In genomic region chr9:37372839-37373238, GRCh38 we compare ENCODE assay signal across 19 cellular contexts. TPM values are rescaled to one million over a fixed set of nuclear protein-coding genes. Genes with fewer than 3 reads are reported as not detected.
DNase-seq lines count a peak whose midpoint lies in the region; ATAC-seq and TF ChIP-seq lines count a peak whose summit lies in the region.
"Had no signal": no experiment of that assay in that cellular context is flagged by ENCODE, and none has a peak within 500 bp of the region (broad histone marks: within the 10 kb centered on the region; RNA-seq: fewer than 3 reads in every experiment).

No MANE protein-coding gene starts in this region.

- H3K9me3 Mint-ChIP-seq in IgD-negative memory B cell (no peaks in the 10 kb centered on the region), memory B cell (no peaks in the 10 kb centered on the region)

- H3K4me1 Mint-ChIP-seq in IgD-negative memory B cell (peaks cover 55 to 74% (median 70%) of the 10 kb centered on the region in 3 donors), memory B cell (peaks cover 63% of the 10 kb centered on the region)

- no peaks in the 10 kb centered on the region for H3K36me3 ChIP-seq in BLaER1 treated with 17β-estradiol and CSF1 and Interleukin-3, amounts not matched to agents 10 nM and 100 nM
- peaks cover under 1% of the 10 kb centered on the region; the same call in 1 of the 2 replicates for H3K36me3 ChIP-seq in OCI-LY7 (ENCODE audit: insufficient read depth, low read length)
- no peaks in the 10 kb centered on the region for H3K36me3 ChIP-seq in Peyer's patch

- no peak for TF ChIP-seq POLR2A in Peyer's patch (IDR thresholded peaks at IDR 0.05)

- no peaks in the 10 kb centered on the region for H4K20me1 ChIP-seq in BLaER1 treated with 17β-estradiol and CSF1 and Interleukin-3, amounts not matched to agents 10 nM and 100 nM
- no peaks in the 10 kb centered on the region for H4K20me1 ChIP-seq in OCI-LY7 (ENCODE audit: insufficient read depth, low read length)

- H3K4me2 ChIP-seq in BLaER1 treated with 17β-estradiol and CSF1 and Interleukin-3, amounts not matched to agents 10 nM and 100 nM = peak overlapping the region in 9 of 11 experiments; percentile 82 to 94 (median 91); a peak in 16 of 22 replicates
- peak overlapping the region; percentile 80 for H3K4me2 ChIP-seq in OCI-LY7 (ENCODE audit: low read length)
- H3K4me2 ChIP-seq: SK-N-SH had no signal

- intact Hi-C loops in OCI-LY7 (cut with micrococcal nuclease; ENCODE audit: unreplicated experiment) = loop anchor here (5.0 kb wide), 2 partner anchors 341 to 376 kb away; partner anchors contain the start of gene PAX5

- no peaks in the 10 kb centered on the region for H3K27me3 ChIP-seq in BLaER1 treated with 17β-estradiol and CSF1 and Interleukin-3, amounts not matched to agents 10 nM and 100 nM
- H3K27me3 ChIP-seq in Peyer's patch = no peaks in the 10 kb centered on the region

- H3K27me3 Mint-ChIP-seq in IgD-negative memory B cell = peaks cover 6% of the 10 kb centered on the region
- H3K27me3 Mint-ChIP-seq in memory B cell = no peaks in the 10 kb centered on the region

- H3K27ac Mint-ChIP-seq in IgD-negative memory B cell = peak overlapping the region in 2 of 3 donors; percentile 79 to 96
- H3K27ac Mint-ChIP-seq in memory B cell = peak overlapping the region; percentile 84

- peak overlapping the region in 6 of 11 experiments; percentile 89 to 95 (median 91); a peak in 10 of 22 replicates for H3K27ac ChIP-seq in BLaER1 treated with 17β-estradiol and CSF1 and Interleukin-3, amounts not matched to agents 10 nM and 100 nM
- peak overlapping the region; percentile 99 for H3K27ac ChIP-seq in OCI-LY7 (ENCODE audit: low read depth, low read length, poor library complexity, severe bottlenecking)
- H3K27ac ChIP-seq in Peyer's patch = no peak overlapping the region

- POLR2A ChIA-PET in OCI-LY7 (lab: Charles Lee) = interaction anchor here (0.5 to 12.9 kb wide), 25 partner anchors 9 to 368 kb away, joined by 3 to 298 read pairs (median 8); partner anchors contain the start of gene POLR1E

- TF ChIP-seq CTCF in OCI-LY7 (conservative IDR thresholded peaks at IDR 0.05; ENCODE audit: low read length) = no peak
- TF ChIP-seq CTCF in omental fat pad (IDR thresholded peaks at IDR 0.05) = no peak
- TF ChIP-seq CTCF in Peyer's patch (IDR thresholded peaks at IDR 0.05) = no peak

- peak overlapping the region in 3 of 11 experiments; percentile 82 to 83 (median 82); a peak in 4 of 22 replicates for H3K9ac ChIP-seq in BLaER1 treated with 17β-estradiol and CSF1 and Interleukin-3, amounts not matched to agents 10 nM and 100 nM
- H3K9ac ChIP-seq: SK-N-SH had no signal

- H2AFZ ChIP-seq in OCI-LY7 (ENCODE audit: low read length) = no peak overlapping the region; the same call in 1 of the 2 replicates

- BruUV-seq in OCI-LY7 (replicated peaks; lab: Mats Ljungman, UMichigan) = no TSS peak

- H3K4me3 ChIP-seq in BLaER1 treated with 17β-estradiol and CSF1 and Interleukin-3, amounts not matched to agents 10 nM and 100 nM = no peak overlapping the region
- no peak overlapping the region for H3K4me3 ChIP-seq in OCI-LY7 (ENCODE audit: low read depth, low read length, poor library complexity, severe bottlenecking)
- no peak overlapping the region for H3K4me3 ChIP-seq in Peyer's patch

- CTCF ChIA-PET in OCI-LY7 (lab: Charles Lee; ENCODE audit: unreplicated experiment) = interaction anchor here (0.9 to 3.3 kb wide), 6 partner anchors 9 to 39 kb away, joined by 3 to 21 read pairs (median 6); no protein-coding TSS in a partner anchor

- H3K36me3 Mint-ChIP-seq in IgD-negative memory B cell (no peaks in the 10 kb centered on the region), memory B cell (no peaks in the 10 kb centered on the region)

- H3K4me3 Mint-ChIP-seq in IgD-negative memory B cell (peak overlapping the region in 1 of 4 donors; percentile 9), memory B cell (peak overlapping the region; percentile 52)

- H3K9me2 ChIP-seq in OCI-LY7 (ENCODE audit: insufficient read depth, low read length) = no peaks in the 10 kb centered on the region
- H3K9me2 ChIP-seq: SK-N-SH had no signal

- no peaks in the 10 kb centered on the region; the same call in 1 of the 2 replicates for H3K79me2 ChIP-seq in OCI-LY7 (ENCODE audit: insufficient read depth, low read depth, low read length)

- H3K9me3 ChIP-seq in BLaER1 treated with 17β-estradiol and CSF1 and Interleukin-3, amounts not matched to agents 10 nM and 100 nM (replicated peaks in 1 of 11) = peaks cover 0 to 5% (median 0%) of the 10 kb centered on the region in 11 experiments; a peak in 6 of 22 replicates
- no peaks in the 10 kb centered on the region for H3K9me3 ChIP-seq in OCI-LY7 (ENCODE audit: low read length)
- H3K9me3 ChIP-seq in Peyer's patch = no peaks in the 10 kb centered on the region
- H3K9me3 ChIP-seq: SK-N-SH had no signal

- ATAC-seq in memory B cell (ENCODE audit: low read depth) = no peak
- ATAC-seq in omental fat pad (ENCODE audit: low FRiP score) = no peak
- ATAC-seq in HG02610 (IDR thresholded peaks at IDR 0.05; ENCODE audit: unreplicated experiment) = no peak
- ATAC-seq: HCT116, Panc1 had no signal

- no peak for DNase-seq in OCI-LY7 (ENCODE audit: low spot score)
- DNase-seq in memory B cell (ENCODE audit: low spot score in 2 of 2) = no peak
- DNase-seq in RKO (ENCODE audit: low spot score) = no peak
- no peak for DNase-seq in omental fat pad (ENCODE audit: low spot score)
- no peak for DNase-seq in Peyer's patch
- DNase-seq: Calu3; DMS153; DND-41; NCI-H2029; NCI-H446; NCI-H526; NCI-H82; NK-92 treated with Interleukin-12 subunit alpha and Interleukin-12 subunit beta, amount 100 ng/mL, for 24 hours; SK-N-SH had no signal

- peaks cover 34 to 93% (median 83%) of the 10 kb centered on the region in 10 experiments for H3K4me1 ChIP-seq in BLaER1 treated with 17β-estradiol and CSF1 and Interleukin-3, amounts not matched to agents 10 nM and 100 nM
- H3K4me1 ChIP-seq in OCI-LY7 (ENCODE audit: insufficient read depth, low read length, poor library complexity, severe bottlenecking) (peaks cover 93% of the 10 kb centered on the region), Peyer's patch (peaks cover 0 to 15% (median 8%) of the 10 kb centered on the region in 4 donors)

RNA-seq across cellular contexts. Expression of gene GRHPR, which starts 49.7 kb away (rescaled TPM):
- 84.6 TPM for polyA plus RNA-seq in IgD-negative memory B cell
- total RNA-seq in OCI-LY7 (2014; rRNA removed; shearing (Covaris generic)) = 135 and 148 TPM in 2 replicates
- total RNA-seq in OCI-LY7 (2022) (105 and 106 TPM in 2 replicates), omental fat pad (100 to 1,000 TPM in 3 of 4 donors, 10 to 100 TPM in 1; 92.8 to 162 (median 142) TPM), Peyer's patch (100 to 1,000 TPM in 3 of 4 donors, 10 to 100 TPM in 1; 99.0 to 141 (median 114) TPM)

Comparison
In these comparisons a context has a peak if more than half of its experiments do, and no peak if none do; other contexts are left out.
1. H3K27ac ChIP-seq: peak in BLaER1 treated with 17β-estradiol and CSF1 and Interleukin-3, amounts not matched to agents 10 nM and 100 nM (6 of 11) and OCI-LY7 (single experiment); none in Peyer's patch (0 of 4).